ENCODE assay signal across 26 cellular contexts in genomic region chrX:136076942-136077341, GRCh38.
"Had no signal": no experiment of that assay in that cellular context is flagged by ENCODE, and none has a peak within 500 bp of the region (broad histone marks: within the 10 kb centered on the region; RNA-seq: fewer than 3 reads in every experiment).

No MANE protein-coding gene starts in this region.

- H3K27me3 ChIP-seq: body of pancreas, Peyer's patch, SJSA1 had no signal

- ATAC-seq: activated CD4-positive, CD25-positive, alpha-beta regulatory T cell treated with anti-CD3 and anti-CD28 coated beads, Interleukin-2, amount 50 U/mL, for 24 hours; activated CD8-positive, alpha-beta T cell treated with anti-CD3 and anti-CD28 coated beads, Interleukin-2, amount 10 ng/mL, durations not matched to agents 7 days and 5 days; body of pancreas; SK-N-SH treated with all-trans-retinoic acid at 6 μM for 48 hours had no signal

- H3K36me3 ChIP-seq: Peyer's patch, SJSA1 had no signal

- H3K4me1 ChIP-seq: body of pancreas, Peyer's patch, SJSA1 had no signal

- H3K27me3 Mint-ChIP-seq: activated naive CD4-positive, alpha-beta T cell treated with anti-CD3 and anti-CD28 coated beads, Interleukin-2, amount 50 U/mL, for 24 hours had no signal

- H3K9me3 Mint-ChIP-seq: activated naive CD4-positive, alpha-beta T cell treated with anti-CD3 and anti-CD28 coated beads, Interleukin-2, amount 50 U/mL, for 24 hours; activated T-cell treated with anti-CD3 and anti-CD28 coated beads, Interleukin-2, amount 50 U/mL, for 24 hours; activated T-helper 1 cell treated with anti-CD3 and anti-CD28 coated beads, Interleukin-12 subunit alpha, Interleukin-12 subunit beta, Interleukin-2, Interleukin-4 antibody, amounts not matched to agents 30 ng/mL and 10 ng/mL and 1 ng/mL, durations not matched to agents 14 hours and 24 hours and 36 hours; T-helper 2 cell treated with Interferon-gamma antibody and Interleukin-4, amounts not matched to agents 5 μg/mL and 100 μg/mL, for 36 hours had no signal

- H3K9me3 ChIP-seq: body of pancreas, Peyer's patch, SJSA1 had no signal

- H3K4me3 Mint-ChIP-seq: activated CD8-positive, alpha-beta T cell treated with anti-CD3 and anti-CD28 coated beads, Interleukin-2, amount 10 ng/mL, durations not matched to agents 7 days and 5 days; activated naive CD4-positive, alpha-beta T cell treated with anti-CD3 and anti-CD28 coated beads, Interleukin-2, amount 50 U/mL, for 24 hours; activated T-cell treated with anti-CD3 and anti-CD28 coated beads, Interleukin-2, amount 50 U/mL, for 24 hours; activated T-helper 1 cell treated with anti-CD3 and anti-CD28 coated beads, Interleukin-12 subunit alpha, Interleukin-12 subunit beta, Interleukin-2, Interleukin-4 antibody, amounts not matched to agents 30 ng/mL and 10 ng/mL and 1 ng/mL, durations not matched to agents 14 hours and 24 hours and 36 hours; T-helper 2 cell treated with Interferon-gamma antibody and Interleukin-4, amounts not matched to agents 5 μg/mL and 100 μg/mL, for 36 hours had no signal

- H3K36me3 Mint-ChIP-seq: activated naive CD4-positive, alpha-beta T cell treated with anti-CD3 and anti-CD28 coated beads, Interleukin-2, amount 50 U/mL, for 24 hours had no signal

- H3K27ac ChIP-seq: body of pancreas, Peyer's patch, SJSA1 had no signal

- H3K4me3 ChIP-seq: body of pancreas, Peyer's patch, SJSA1 had no signal

- H3K4me1 Mint-ChIP-seq: activated naive CD4-positive, alpha-beta T cell treated with anti-CD3 and anti-CD28 coated beads, Interleukin-2, amount 50 U/mL, for 24 hours had no signal

- DNase-seq: activated CD4-positive, alpha-beta T cell treated with anti-CD3 and anti-CD28 coated beads for 4 hours; activated CD8-positive, alpha-beta T cell treated with anti-CD3 and anti-CD28 coated beads, Interleukin-2, amount 10 ng/mL, durations not matched to agents 7 days and 5 days; activated effector memory CD4-positive, alpha-beta T cell treated with Interleukin-2 at 50 U/mL for 16 hours; activated naive CD4-positive, alpha-beta T cell; activated T-cell treated with anti-CD3 and anti-CD28 coated beads, Interleukin-2, amount 50 U/mL, for 24 hours; aorta; body of pancreas; central memory CD4-positive, alpha-beta T cell; NCI-H1048; NCI-H146; NCI-H1930; NCI-H2171; NCI-H2227 treated with DMSO at 0.1 percent for 48 hours; NCI-H446 treated with DMSO at 0.1 percent for 48 hours; NCI-H524 treated with DMSO at 0.1 percent for 48 hours; NCI-H748 treated with DMSO at 0.1 percent for 48 hours; OCI-M1; Peyer's patch; SHP77; SW 1271 had no signal

- H3K27ac Mint-ChIP-seq: activated CD8-positive, alpha-beta T cell treated with anti-CD3 and anti-CD28 coated beads, Interleukin-2, amount 10 ng/mL, durations not matched to agents 7 days and 5 days; activated naive CD4-positive, alpha-beta T cell treated with anti-CD3 and anti-CD28 coated beads, Interleukin-2, amount 50 U/mL, for 24 hours; activated T-cell treated with anti-CD3 and anti-CD28 coated beads, Interleukin-2, amount 50 U/mL, for 24 hours; activated T-helper 1 cell treated with anti-CD3 and anti-CD28 coated beads, Interleukin-12 subunit alpha, Interleukin-12 subunit beta, Interleukin-2, Interleukin-4 antibody, amounts not matched to agents 30 ng/mL and 10 ng/mL and 1 ng/mL, durations not matched to agents 14 hours and 24 hours and 36 hours; T-helper 2 cell treated with Interferon-gamma antibody and Interleukin-4, amounts not matched to agents 5 μg/mL and 100 μg/mL, for 36 hours had no signal
